In genomic region chr5:180540050-180540694, GRCh38 we compare ENCODE assay signal across 14 cellular contexts. TPM values are rescaled to one million over a fixed set of nuclear protein-coding genes. Genes with fewer than 3 reads are reported as not detected.
DNase-seq lines count a peak whose midpoint lies in the region; ATAC-seq and TF ChIP-seq lines count a peak whose summit lies in the region.
"Had no signal": no experiment of that assay in that cellular context is flagged by ENCODE, and none has a peak within 500 bp of the region (broad histone marks: within the 10 kb centered on the region; RNA-seq: fewer than 3 reads in every experiment).

No MANE protein-coding gene starts in this region.

- H3K27ac Mint-ChIP-seq in activated naive CD8-positive, alpha-beta T cell treated with anti-CD3 and anti-CD28 coated beads for 36 hours, result peak overlapping the region; percentile 74
- H3K27ac Mint-ChIP-seq: CD4-positive, alpha-beta T cell; T-helper 1 cell treated with Interleukin-12 subunit alpha and Interleukin-12 subunit beta and Interleukin-4 antibody, amounts not matched to agents 30 μg/mL and 1 μg/mL, for 36 hours had no signal

- H3K27me3 Mint-ChIP-seq in activated naive CD8-positive, alpha-beta T cell treated with anti-CD3 and anti-CD28 coated beads for 36 hours, result no peaks in the 10 kb centered on the region
- H3K27me3 Mint-ChIP-seq: CD4-positive, alpha-beta T cell had no signal

- H3K9me3 Mint-ChIP-seq in activated naive CD8-positive, alpha-beta T cell treated with anti-CD3 and anti-CD28 coated beads for 36 hours, result no peaks in the 10 kb centered on the region
- H3K9me3 Mint-ChIP-seq: CD4-positive, alpha-beta T cell; immature natural killer cell; T-helper 1 cell treated with Interleukin-12 subunit alpha and Interleukin-12 subunit beta and Interleukin-4 antibody, amounts not matched to agents 30 μg/mL and 1 μg/mL, for 36 hours had no signal

- H3K36me3 Mint-ChIP-seq in activated naive CD8-positive, alpha-beta T cell treated with anti-CD3 and anti-CD28 coated beads for 36 hours, result peaks cover 50% of the 10 kb centered on the region

- TF ChIP-seq CTCF in GM20000 (IDR thresholded peaks at IDR 0.05; ENCODE audit: extremely low read depth, missing control alignments), result no peak

- no peak overlapping the region for H3K4me3 Mint-ChIP-seq in activated naive CD8-positive, alpha-beta T cell treated with anti-CD3 and anti-CD28 coated beads for 36 hours
- H3K4me3 Mint-ChIP-seq: CD4-positive, alpha-beta T cell; immature natural killer cell; T-helper 1 cell treated with Interleukin-12 subunit alpha and Interleukin-12 subunit beta and Interleukin-4 antibody, amounts not matched to agents 30 μg/mL and 1 μg/mL, for 36 hours had no signal

- DNase-seq in GM20000 (ENCODE audit: low spot score), result peak; percentile 43
- DNase-seq in activated naive CD8-positive, alpha-beta T cell treated with anti-CD3 and anti-CD28 coated beads for 36 hours, result no peak
- DNase-seq in NOMO-1 (lab: John Stamatoyannopoulos, UW; ENCODE audit: unreplicated experiment in 2 of 2), result no peak
- DNase-seq in HK-2 (ENCODE audit: unreplicated experiment), result no peak
- DNase-seq in NCI-H345 (lab: John Stamatoyannopoulos, UW), result no peak
- no peak for DNase-seq in stimulated activated CD8-positive, alpha-beta memory T cell treated with anti-CD3 and anti-CD28 coated beads, Interleukin-4, amount 100 ng/mL, for 48 hours
- DNase-seq: activated CD8-positive, alpha-beta memory T cell treated with anti-CD3 and anti-CD28 coated beads, Interleukin-2, amount 50 U/mL, for 4 hours; CD4-positive, alpha-beta T cell; immature natural killer cell; NCI-H1105 treated with DMSO at 0.1 percent for 48 hours; small intestine had no signal

- H3K4me1 Mint-ChIP-seq in activated naive CD8-positive, alpha-beta T cell treated with anti-CD3 and anti-CD28 coated beads for 36 hours, result peaks cover 20% of the 10 kb centered on the region

- ATAC-seq in GM18511 (IDR thresholded peaks at IDR 0.05; ENCODE audit: unreplicated experiment) (peak; percentile 96), HG03064 (IDR thresholded peaks at IDR 0.05; ENCODE audit: low read depth, unreplicated experiment) (peak; percentile 86)

RNA-seq across cellular contexts. Expression of gene CNOT6, which starts 46.0 kb away (rescaled TPM):
- 10 to 100 TPM; 35.4 to 37.5 TPM for total RNA-seq in activated naive CD8-positive, alpha-beta T cell treated with anti-CD3 and anti-CD28 coated beads for 36 hours

RNA-seq across cellular contexts. Expression of gene SCGB3A1, which starts 51.1 kb away (rescaled TPM):
- 1 to 10 TPM; 1.1 to 1.7 TPM for total RNA-seq in activated naive CD8-positive, alpha-beta T cell treated with anti-CD3 and anti-CD28 coated beads for 36 hours
- total RNA-seq: CD4-positive, alpha-beta T cell had no signal
